Comparison of ENCODE assay signal across 8 cellular contexts in genomic region chr1:226308166-226308722, GRCh38. TPM values are rescaled to one million over a fixed set of nuclear protein-coding genes. Genes with fewer than 3 reads are reported as not detected.
DNase-seq lines count a peak whose midpoint lies in the region; ATAC-seq, FAIRE-seq and TF ChIP-seq lines count a peak whose summit lies in the region.

No MANE protein-coding gene starts in this region.

- no peak for FAIRE-seq in kidney (lab: Jason Lieb, UNC)

- POLR2A ChIA-PET in HCT116 (lab: Charles Lee) = interaction anchor here (1.0 to 1.5 kb wide), 3 partner anchors 8 to 107 kb away, joined by 3 to 5 read pairs (median 3); no protein-coding TSS in a partner anchor

- intact Hi-C loops in HCT116 (cut with micrococcal nuclease) = no loop called here
- intact Hi-C loops in ascending aorta (cut with DNase I) = loop anchor here (2.0 to 5.0 kb wide), 3 partner anchors 101 to 239 kb away; partner anchors contain the start of genes PARP1 and STUM
- intact Hi-C loops in kidney (cut with DNase I) = no loop called here

- H3K36me3 ChIP-seq in HCT116 (ENCODE audit: control insufficient read depth in 1 of 2, insufficient read depth in 2 of 2, low read length in 2 of 2) (no peaks in the 10 kb centered on the region), ascending aorta (no peaks in the 10 kb centered on the region), kidney (ENCODE audit: control insufficient read depth in 1 of 2, insufficient read depth in 2 of 2, low read length in 2 of 2) (no peaks in the 10 kb centered on the region)

- peak; percentile 16 for ATAC-seq in GM18505 (IDR thresholded peaks at IDR 0.05; ENCODE audit: unreplicated experiment)
- peak; percentile 39 for ATAC-seq in HCT116
- peak; percentile 15 to 27 for ATAC-seq in stimulated activated naive B cell treated with anti-CD40 and anti-IgM and Interleukin-4, amounts not matched to agents 10 μg/mL and 1 μg/mL and 100 μg/mL, for 72 hours (replicated peaks)

- H3K4me2 ChIP-seq in HCT116 (ENCODE audit: low read length) = peak overlapping the region; percentile 96

- H3K79me2 ChIP-seq in HCT116 (ENCODE audit: insufficient read depth, low read length) = peaks cover 55% of the 10 kb centered on the region

- H3K9ac ChIP-seq in HCT116 (ENCODE audit: low read length) (peak overlapping the region; percentile 97), kidney (ENCODE audit: low read length in 2 of 2) (peak overlapping the region; percentile 53 to 86)

- H4K20me1 ChIP-seq in HCT116 (ENCODE audit: insufficient read depth) = no peaks in the 10 kb centered on the region

- peak overlapping the region; percentile 85 for H3K27ac Mint-ChIP-seq in stimulated activated naive B cell treated with anti-CD40 and anti-IgM and Interleukin-4, amounts not matched to agents 10 μg/mL and 1 μg/mL and 100 μg/mL, for 72 hours

- H3K4me3 Mint-ChIP-seq in stimulated activated naive B cell treated with anti-CD40 and anti-IgM and Interleukin-4, amounts not matched to agents 10 μg/mL and 1 μg/mL and 100 μg/mL, for 72 hours = peak overlapping the region; percentile 85 to 92

- H2AFZ ChIP-seq in HCT116 (ENCODE audit: low read depth, low read length, poor library complexity, severe bottlenecking) = no peak overlapping the region

- no peak for TF ChIP-seq CTCF in HCT116 (IDR thresholded peaks at IDR 0.05 in 2 of 3, conservative IDR thresholded peaks at IDR 0.05 in 1 of 3; ENCODE audit: borderline replicate concordance in 1 of 3, insufficient read depth in 1 of 3, low read depth in 2 of 3, low read length in 2 of 3)
- no peak for TF ChIP-seq CTCF in ascending aorta (IDR thresholded peaks at IDR 0.05)
- no peak for TF ChIP-seq CTCF in kidney (IDR thresholded peaks at IDR 0.05; ENCODE audit: borderline replicate concordance, extremely low read depth, insufficient read depth)

- TF ChIP-seq RAD21 in HCT116 (IDR thresholded peaks at IDR 0.05; ENCODE audit: low read depth) = no peak

- H3K9me2 ChIP-seq in HCT116 (ENCODE audit: insufficient read depth) = no peaks in the 10 kb centered on the region

- peaks cover 14 to 26% of the 10 kb centered on the region in 2 experiments for H3K4me1 ChIP-seq in HCT116 (ENCODE audit: control insufficient read depth in 1 of 2, insufficient read depth in 2 of 2, low read length in 2 of 2)
- peaks cover 2 to 8% of the 10 kb centered on the region in 2 donors for H3K4me1 ChIP-seq in ascending aorta
- H3K4me1 ChIP-seq in kidney (ENCODE audit: control insufficient read depth in 1 of 2, insufficient read depth in 1 of 2, low read depth in 1 of 2, low read length in 2 of 2) = peaks cover 0 to 3% of the 10 kb centered on the region in 2 donors

- H3K27ac ChIP-seq in HCT116 (ENCODE audit: low read depth, low read length) (peak overlapping the region; percentile 89), ascending aorta (peak overlapping the region; percentile 63 to 74), kidney (ENCODE audit: low read depth in 2 of 2, low read length in 2 of 2) (no peak overlapping the region)

- H3K9me3 ChIP-seq in HCT116 (ENCODE audit: control insufficient read depth in 1 of 2, insufficient read depth in 1 of 2, low read depth in 1 of 2, low read length in 2 of 2) (no peaks in the 10 kb centered on the region), ascending aorta (no peaks in the 10 kb centered on the region), kidney (ENCODE audit: control insufficient read depth in 1 of 2, low read length in 2 of 2) (no peaks in the 10 kb centered on the region)

- TF ChIP-seq POLR2A in GM18505 (IDR thresholded peaks at IDR 0.05; ENCODE audit: borderline replicate concordance, extremely low read depth, insufficient read depth, insufficient read length) (no peak), HCT116 (IDR thresholded peaks at IDR 0.05; ENCODE audit: borderline replicate concordance, extremely low read depth, insufficient read depth, insufficient read length) (no peak)

- no peaks in the 10 kb centered on the region for H3K36me3 Mint-ChIP-seq in stimulated activated naive B cell treated with anti-CD40 and anti-IgM and Interleukin-4, amounts not matched to agents 10 μg/mL and 1 μg/mL and 100 μg/mL, for 72 hours

- no peaks in the 10 kb centered on the region for H3K27me3 ChIP-seq in HCT116 (ENCODE audit: insufficient read depth, low read length)
- no peaks in the 10 kb centered on the region for H3K27me3 ChIP-seq in ascending aorta

- H3K4me1 Mint-ChIP-seq in stimulated activated naive B cell treated with anti-CD40 and anti-IgM and Interleukin-4, amounts not matched to agents 10 μg/mL and 1 μg/mL and 100 μg/mL, for 72 hours = peaks cover 4 to 19% of the 10 kb centered on the region in 2 donors

- DNase-seq in HCT116 (ENCODE audit: low read depth, low spot score) (no peak), NCI-H526 treated with DMSO at 0.1 percent for 48 hours (lab: John Stamatoyannopoulos, UW) (peak; percentile 10), ascending aorta (ENCODE audit: low spot score in 2 of 2) (no peak), kidney (peak; percentile 73), LoVo (ENCODE audit: low spot score) (no peak), NCI-H2196 (lab: John Stamatoyannopoulos, UW; ENCODE audit: unreplicated experiment) (no peak)
- DNase-seq in stimulated activated naive B cell treated with anti-CD40 and anti-IgM and Interleukin-4, amounts not matched to agents 10 μg/mL and 1 μg/mL and 100 μg/mL, for 72 hours = peak; percentile 10

- H3K9me3 Mint-ChIP-seq in stimulated activated naive B cell treated with anti-CD40 and anti-IgM and Interleukin-4, amounts not matched to agents 10 μg/mL and 1 μg/mL and 100 μg/mL, for 72 hours = no peaks in the 10 kb centered on the region

- peaks cover 13 to 15% of the 10 kb centered on the region in 2 donors for H3K27me3 Mint-ChIP-seq in stimulated activated naive B cell treated with anti-CD40 and anti-IgM and Interleukin-4, amounts not matched to agents 10 μg/mL and 1 μg/mL and 100 μg/mL, for 72 hours

- RAD21 ChIA-PET in HCT116 (lab: Charles Lee; ENCODE audit: low non-redundant PET in 1 of 2, low total read pairs in 2 of 2, uncharacterized antibody in 2 of 2, unreplicated experiment in 2 of 2) = no interaction called here

- no TSS peak for BruUV-seq in HCT116 (replicated peaks; lab: Mats Ljungman, UMichigan)

- CTCF ChIA-PET in HCT116 (lab: Charles Lee) = interaction anchor here (1.3 kb wide), 1 partner anchor 25 kb away, joined by 9 read pairs; no protein-coding TSS in a partner anchor

- H3K4me3 ChIP-seq in HCT116 (replicated peaks in 1 of 2; ENCODE audit: low read depth in 1 of 2, low read length in 2 of 2) = peak overlapping the region; percentile 94 to 95
- H3K4me3 ChIP-seq in ascending aorta = peak overlapping the region; percentile 93 to 100
- H3K4me3 ChIP-seq in kidney (ENCODE audit: low read length in 2 of 2) = peak overlapping the region; percentile 79

TF ChIP-seq in HCT116, 20 proteins besides CTCF, POLR2A, EP300 and RAD21:
- TF ChIP-seq ZFX (IDR thresholded peaks at IDR 0.05) (no peak), SIN3A (IDR thresholded peaks at IDR 0.05; ENCODE audit: low read depth) (no peak), POLR2AphosphoS5 (IDR thresholded peaks at IDR 0.05; ENCODE audit: low read depth, low read length) (no peak), SP1 (IDR thresholded peaks at IDR 0.05; ENCODE audit: low read depth) (0 out of 2 replicates have a peak, but pooled peaks have one; percentile 9)

RNA-seq across cellular contexts. Expression of gene LIN9, which starts 0.7 kb away (rescaled TPM):
- total RNA-seq in HCT116 (2021; ENCODE audit: unreplicated experiment) = 9.3 TPM
- 1.9 and 2.6 TPM in 2 replicates for polyA plus RNA-seq in HCT116 (2012)
- total RNA-seq in ascending aorta = 0.43 TPM
- total RNA-seq in kidney = 2.7 TPM
- polyA plus RNA-seq in kidney (ENCODE audit: insufficient read depth, low read depth, low replicate concordance) = 0.73 TPM

Comparison
In these comparisons a context has a peak if more than half of its experiments do, and no peak if none do; other contexts are left out.
1. DNase-seq: peak in NCI-H526 treated with DMSO at 0.1 percent for 48 hours (single experiment), kidney (single experiment) and stimulated activated naive B cell treated with anti-CD40 and anti-IgM and Interleukin-4, amounts not matched to agents 10 μg/mL and 1 μg/mL and 100 μg/mL, for 72 hours (single experiment); none in HCT116 (single experiment), ascending aorta (0 of 2), LoVo (single experiment) and NCI-H2196 (single experiment).
2. H3K27ac ChIP-seq: peak in HCT116 (single experiment) and ascending aorta (2 of 2); none in kidney (0 of 2).
3. Peak in every context shown above with its lines, with median percentiles within 50 percentile points of each other: ATAC-seq and H3K4me3 ChIP-seq.